Comparison of ENCODE assay signal across 9 cellular contexts in genomic region chr11:35305670-35306382, GRCh38.
DNase-seq lines count a peak whose midpoint lies in the region; ATAC-seq and TF ChIP-seq lines count a peak whose summit lies in the region.
"Had no signal": no experiment of that assay in that cellular context is flagged by ENCODE, and none has a peak within 500 bp of the region (broad histone marks: within the 10 kb centered on the region; RNA-seq: fewer than 3 reads in every experiment).

No MANE protein-coding gene starts in this region.

- H3K4me1 ChIP-seq in esophagus squamous epithelium: peaks cover 5 to 43% (median 19%) of the 10 kb centered on the region in 3 donors
- H3K4me1 ChIP-seq: parathyroid adenoma had no signal

- H3K36me3 ChIP-seq in esophagus squamous epithelium: no peaks in the 10 kb centered on the region

- no peaks in the 10 kb centered on the region for H3K9me3 Mint-ChIP-seq in activated CD8-positive, alpha-beta memory T cell treated with anti-CD3 and anti-CD28 coated beads, Interleukin-2, amount 10 ng/mL, durations not matched to agents 7 days and 5 days (ENCODE audit: low read depth)

- H3K4me3 Mint-ChIP-seq in activated CD8-positive, alpha-beta memory T cell treated with anti-CD3 and anti-CD28 coated beads, Interleukin-2, amount 10 ng/mL, durations not matched to agents 7 days and 5 days: no peak overlapping the region

- peaks cover 0 to 15% (median 0%) of the 10 kb centered on the region in 4 donors for H3K27me3 ChIP-seq in esophagus squamous epithelium

- intact Hi-C loops in esophagus squamous epithelium (cut with DNase I): no loop called here

- H3K4me1 Mint-ChIP-seq in activated CD8-positive, alpha-beta memory T cell treated with anti-CD3 and anti-CD28 coated beads, Interleukin-2, amount 10 ng/mL, durations not matched to agents 7 days and 5 days: peaks cover 9% of the 10 kb centered on the region

- CTCF ChIA-PET in activated CD8-positive, alpha-beta memory T cell treated with anti-CD3 and anti-CD28 coated beads, Interleukin-2, amount 10 ng/mL, durations not matched to agents 7 days and 5 days (lab: Charles Lee): interaction anchor here (0.6 to 3.4 kb wide), 32 partner anchors 11 to 406 kb away, joined by 3 to 24 read pairs (median 4); no protein-coding TSS in a partner anchor

- no peak for TF ChIP-seq POLR2A in esophagus squamous epithelium (IDR thresholded peaks at IDR 0.05)

- H3K27ac ChIP-seq in C4-2B (peak overlapping the region; percentile 88), esophagus squamous epithelium (no peak overlapping the region)
- H3K27ac ChIP-seq: parathyroid adenoma had no signal

- DNase-seq in NAMALWA (ENCODE audit: low spot score) (peak; percentile 26), esophagus squamous epithelium (lab: John Stamatoyannopoulos, UW) (no peak), retina (peak; percentile 54), NCI-H1048 (lab: John Stamatoyannopoulos, UW) (no peak)
- DNase-seq in activated CD8-positive, alpha-beta memory T cell treated with anti-CD3 and anti-CD28 coated beads, Interleukin-2, amount 10 ng/mL, durations not matched to agents 7 days and 5 days: peak; percentile 55

- peaks cover 5% of the 10 kb centered on the region for H3K36me3 Mint-ChIP-seq in activated CD8-positive, alpha-beta memory T cell treated with anti-CD3 and anti-CD28 coated beads, Interleukin-2, amount 10 ng/mL, durations not matched to agents 7 days and 5 days

- 67 to 75% methylated on average over 10 to 13 of the region's 14 CpGs for WGBS in esophagus squamous epithelium, 2 donors

- no peak overlapping the region for H3K4me3 ChIP-seq in esophagus squamous epithelium

- H3K27ac Mint-ChIP-seq in activated CD8-positive, alpha-beta memory T cell treated with anti-CD3 and anti-CD28 coated beads, Interleukin-2, amount 10 ng/mL, durations not matched to agents 7 days and 5 days: no peak overlapping the region

- TF ChIP-seq CTCF in C4-2B (conservative IDR thresholded peaks at IDR 0.05): peak; percentile 46
- peak; percentile 28 to 39 (median 32) for TF ChIP-seq CTCF in esophagus squamous epithelium (IDR thresholded peaks at IDR 0.05)

- H3K9me3 ChIP-seq in esophagus squamous epithelium: no peaks in the 10 kb centered on the region

- ATAC-seq in GM18867 (IDR thresholded peaks at IDR 0.05; ENCODE audit: unreplicated experiment) (peak; percentile 62), HG02884 (IDR thresholded peaks at IDR 0.05; ENCODE audit: unreplicated experiment) (no peak)
- peak; percentile 68 for ATAC-seq in activated CD8-positive, alpha-beta memory T cell treated with anti-CD3 and anti-CD28 coated beads, Interleukin-2, amount 10 ng/mL, durations not matched to agents 7 days and 5 days

- no peaks in the 10 kb centered on the region for H3K27me3 Mint-ChIP-seq in activated CD8-positive, alpha-beta memory T cell treated with anti-CD3 and anti-CD28 coated beads, Interleukin-2, amount 10 ng/mL, durations not matched to agents 7 days and 5 days

Comparison
In these comparisons a context has a peak if more than half of its experiments do, and no peak if none do; other contexts are left out.
1. DNase-seq: peak in NAMALWA (single experiment), activated CD8-positive, alpha-beta memory T cell treated with anti-CD3 and anti-CD28 coated beads, Interleukin-2, amount 10 ng/mL, durations not matched to agents 7 days and 5 days (single experiment) and retina (single experiment); none in esophagus squamous epithelium (single experiment) and NCI-H1048 (single experiment).